8 cellular contexts compared by ENCODE assay signal in the genomic region with DNA sequence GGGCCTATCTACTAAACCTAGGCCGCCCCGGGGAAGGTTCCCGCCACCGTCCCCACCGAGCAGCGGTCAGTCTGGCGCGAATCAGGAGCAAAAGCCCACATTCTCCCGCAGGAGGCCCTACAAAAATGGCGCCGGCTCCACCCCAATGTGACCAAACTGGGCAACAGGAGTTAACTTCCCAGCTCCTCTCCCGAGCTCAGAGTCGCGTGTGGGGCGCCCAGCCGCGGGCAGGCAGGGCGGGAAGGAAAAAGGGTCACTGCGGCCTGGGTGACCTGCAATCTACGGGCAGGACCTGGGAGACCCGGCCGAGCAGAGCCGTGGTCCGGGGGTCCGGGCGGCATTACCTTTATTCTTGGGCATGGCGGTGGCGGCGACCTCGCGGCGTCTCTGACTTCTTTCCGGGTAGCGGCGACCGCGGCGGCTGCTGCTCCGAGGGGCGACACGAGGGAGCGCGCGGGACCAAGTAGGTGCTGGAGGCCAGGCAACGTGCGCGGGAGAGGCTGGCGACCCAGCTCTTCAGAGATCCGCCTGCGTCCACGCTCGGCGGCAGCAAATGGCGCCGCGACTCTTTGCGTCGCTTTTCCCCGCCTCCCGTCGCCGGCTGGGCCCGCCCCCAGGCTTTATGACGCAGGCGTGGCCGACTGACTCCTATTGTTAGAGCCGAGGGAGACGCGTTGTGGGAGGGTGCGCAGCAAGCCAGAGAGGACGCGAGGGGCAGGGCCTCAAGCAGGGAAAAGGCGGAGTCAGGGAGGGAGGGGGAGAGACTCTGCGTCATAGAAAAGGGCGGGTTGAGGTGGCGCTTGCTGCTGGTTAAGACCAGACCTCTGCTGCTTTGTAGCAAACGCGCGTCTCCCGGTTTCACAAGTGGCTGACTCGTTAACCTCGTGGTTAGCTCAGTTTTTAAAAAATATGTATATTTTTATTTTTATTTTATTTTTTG. TPM values are rescaled to one million over a fixed set of nuclear protein-coding genes. Genes with fewer than 3 reads are reported as not detected.
DNase-seq lines count a peak whose midpoint lies in the region; ATAC-seq and TF ChIP-seq lines count a peak whose summit lies in the region.

Gene EIF1AX, minus strand, starts transcription at position 558 of the 940 bp plus-strand sequence. Its CDS starts 198 bp downstream, at position 360.

- no peak within 1 kb of the TSS for H2AK5ac ChIP-seq in IMR-90 (ENCODE audit: low read depth, low read length)

- peak within 1 kb of the TSS; percentile 84; the same call in 1 of the 2 replicates for H3K14ac ChIP-seq in IMR-90 (replicated peaks; ENCODE audit: low read depth, low read length)

- H3K79me1 ChIP-seq in IMR-90 (ENCODE audit: low read depth in 1 of 2, low read length in 2 of 2): peaks cover 9% of the 10 kb centered on the region in 2 experiments

- dilution Hi-C loops in IMR-90 (cut with HindIII; ENCODE audit: low sequenced_read_pairs, unreplicated experiment): no loop called here

- intact Hi-C loops in IMR-90 (cut with micrococcal nuclease): no loop called here

- peaks cover 8% of the 10 kb centered on the region for H3K36me3 ChIP-seq in IMR-90 (ENCODE audit: control insufficient read depth, insufficient read depth, low read length)

- no peak within 1 kb of the TSS for H2BK15ac ChIP-seq in IMR-90 (ENCODE audit: low read depth, low read length)

- no peak for TF ChIP-seq RAD21 in IMR-90 (IDR thresholded peaks at IDR 0.05; ENCODE audit: low read length)

- DNase-seq in DMS 273 (lab: John Stamatoyannopoulos, UW; ENCODE audit: unreplicated experiment) (peak; percentile 100), IMR-90 (peak; percentile 99), OCI-M1 (lab: John Stamatoyannopoulos, UW) (peak; percentile 97), activated T-cell treated with anti-CD3 and anti-CD28 coated beads for 24 hours (ENCODE audit: low read depth) (peak; percentile 91), epidermal melanocyte (ENCODE audit: insufficient read length, low spot score) (peak; percentile 38)
- peak; percentile 89 to 96 for DNase-seq in stimulated activated CD8-positive, alpha-beta memory T cell treated with anti-CD3 and anti-CD28 coated beads, Interleukin-4, amount 100 ng/mL, for 1 hour (ENCODE audit: low read depth in 2 of 2, low spot score in 1 of 2)

- H2BK20ac ChIP-seq in IMR-90 (ENCODE audit: low read depth, low read length): no peak within 1 kb of the TSS

- H2AK9ac ChIP-seq in IMR-90 (replicated peaks; ENCODE audit: low read depth, low read length, poor library complexity): peak within 1 kb of the TSS; percentile 95

- H3K56ac ChIP-seq in IMR-90 (ENCODE audit: extremely low read depth, insufficient read depth, low read length): peak within 1 kb of the TSS; percentile 50

- peak within 1 kb of the TSS; percentile 67 for H4K5ac ChIP-seq in IMR-90 (ENCODE audit: low read depth, low read length)

- H3K18ac ChIP-seq in IMR-90 (ENCODE audit: low read depth, low read length): peak within 1 kb of the TSS; percentile 42; the same call in 1 of the 2 replicates

- H4K91ac ChIP-seq in IMR-90 (ENCODE audit: insufficient read depth, low read depth, low read length): no peak within 1 kb of the TSS; the same call in 1 of the 2 replicates

- peak within 1 kb of the TSS in 1 of 2 experiments; percentile 42; a peak in 1 of 4 replicates for H4K8ac ChIP-seq in IMR-90 (ENCODE audit: low read depth in 2 of 2, low read length in 2 of 2)

- H3K23ac ChIP-seq in IMR-90 (ENCODE audit: low read depth, low read length): peak within 1 kb of the TSS; percentile 79

- H2AFZ ChIP-seq in IMR-90 (replicated peaks; ENCODE audit: low read length, poor library complexity): peak within 1 kb of the TSS; percentile 97

- BruUV-seq in IMR-90 (replicated peaks; lab: Mats Ljungman, UMichigan): TSS peak; percentile 50

- no peaks in the 10 kb centered on the region for H3K9me3 ChIP-seq in IMR-90 (ENCODE audit: control insufficient read depth, insufficient read depth, low read length)
- no peaks in the 10 kb centered on the region for H3K9me3 ChIP-seq in mononuclear cell (ENCODE audit: low read depth, low read length)

- H3K27me3 ChIP-seq in IMR-90 (ENCODE audit: control insufficient read depth, insufficient read depth, low read length): no peaks in the 10 kb centered on the region
- no peaks in the 10 kb centered on the region for H3K27me3 ChIP-seq in mononuclear cell (ENCODE audit: insufficient read depth, low read length)

- peaks cover 19% of the 10 kb centered on the region for H4K20me1 ChIP-seq in IMR-90 (ENCODE audit: insufficient read depth, low read length)

- no peak within 1 kb of the TSS for H2BK120ac ChIP-seq in IMR-90 (ENCODE audit: low read depth, low read length)

- H3K27ac ChIP-seq in IMR-90 (ENCODE audit: insufficient read depth, low read length): peak within 1 kb of the TSS; percentile 63

- no peak for TF ChIP-seq CTCF in IMR-90 (conservative IDR thresholded peaks at IDR 0.05; ENCODE audit: low read depth, low read length)

- CTCF ChIA-PET in IMR-90 (lab: Yijun Ruan, JAX): interaction anchor here (0.9 kb wide), 1 partner anchor 11 kb away, joined by 3 read pairs; no protein-coding TSS in a partner anchor

- peak within 1 kb of the TSS; percentile 85 for H3K4ac ChIP-seq in IMR-90 (ENCODE audit: low read depth, low read length)

- H3K9ac ChIP-seq in IMR-90 (ENCODE audit: low read depth, low read length): peak within 1 kb of the TSS; percentile 97

- in situ Hi-C loops in IMR-90 (cut with MboI; ENCODE audit: low sequenced_read_pairs): no loop called here

- ATAC-seq in GM21528 (IDR thresholded peaks at IDR 0.05; ENCODE audit: low FRiP score, unreplicated experiment) (peak; percentile 98), IMR-90 (ENCODE audit: low read depth) (peak; percentile 99)

- H3K4me3 ChIP-seq in IMR-90 (ENCODE audit: insufficient read depth, low read depth, low read length) (peak within 1 kb of the TSS; percentile 72), mononuclear cell (ENCODE audit: low read length) (peak within 1 kb of the TSS; percentile 80)

- POLR2A ChIA-PET in IMR-90 (lab: Charles Lee; ENCODE audit: unreplicated experiment): interaction anchor here (0.6 kb wide), 1 partner anchor 1574 kb away, joined by 3 read pairs; no protein-coding TSS in a partner anchor

- H2BK5ac ChIP-seq in IMR-90 (ENCODE audit: low read depth, low read length, poor library complexity, severe bottlenecking): peak within 1 kb of the TSS; percentile 64

- TF ChIP-seq POLR2A in IMR-90 (IDR thresholded peaks at IDR 0.05; ENCODE audit: low read depth, low read length): peak; percentile 89

- peaks cover 5% of the 10 kb centered on the region; the same call in 1 of the 2 replicates for H3K9me1 ChIP-seq in IMR-90 (ENCODE audit: insufficient read depth, low read length)

- H3K4me2 ChIP-seq in IMR-90 (ENCODE audit: low read depth, low read length): peak within 1 kb of the TSS; percentile 98

- H3K4me1 ChIP-seq in IMR-90 (ENCODE audit: control insufficient read depth, insufficient read depth, low read length) (peaks cover 4% of the 10 kb centered on the region), mononuclear cell (ENCODE audit: insufficient read depth, low read length) (peaks cover 15% of the 10 kb centered on the region)

- WGBS in IMR-90 (ENCODE audit: extremely low coverage in 2 of 2, insufficient read length in 1 of 2), 2 experiments: 0% methylated on average over 15 of the region's 82 CpGs; no CpG with 5 or more reads in 1 of the 2 experiments

TF ChIP-seq in IMR-90, 13 proteins besides CTCF, POLR2A, EP300 and RAD21:
- no peak for TF ChIP-seq ELK1 (IDR thresholded peaks at IDR 0.05; ENCODE audit: borderline replicate concordance, low read depth, low read length)
- peak; percentile 94 for TF ChIP-seq MAZ (IDR thresholded peaks at IDR 0.05; ENCODE audit: borderline replicate concordance, low read depth, low read length)
- TF ChIP-seq MXI1 (IDR thresholded peaks at IDR 0.05; ENCODE audit: borderline replicate concordance, low read depth, low read length): peak; percentile 34; the same call in 1 of the 2 replicates
- TF ChIP-seq CEBPB (IDR thresholded peaks at IDR 0.05; ENCODE audit: low read depth, low read length): peak; percentile 43; the same call in 1 of the 2 replicates
TF ChIP-seq in IMR-90: peak in this region for 3.

RNA-seq across cellular contexts. Expression of gene EIF1AX, which starts in this region (rescaled TPM):
- total RNA-seq in IMR-90 (2012; rRNA removed) (12.2 and 55.5 TPM in 2 replicates), mononuclear cell (44.8 TPM)
- polyA plus RNA-seq in IMR-90 (2012; rRNA removed): 41.2 and 44.5 TPM in 2 replicates
- 5.6 and 8.1 TPM in 2 replicates for polyA plus RNA-seq in IMR-90 (2012; cell fraction: cytosol; rRNA removed)
- polyA plus RNA-seq in IMR-90 (2012; cell fraction: nucleus; rRNA removed; ENCODE audit: low replicate concordance): 2.6 and 11.1 TPM in 2 replicates

Comparison
In these comparisons a context has a peak if more than half of its experiments do, and no peak if none do; other contexts are left out.
1. Peak in every context shown above with its lines: DNase-seq, ATAC-seq, H3K4me3 ChIP-seq and H3K27ac ChIP-seq.
2. DNase-seq: peak in every context shown above with its lines; median percentile 100 in DMS 273; 99 in IMR-90; 97 in OCI-M1; 92 in stimulated activated CD8-positive, alpha-beta memory T cell treated with anti-CD3 and anti-CD28 coated beads, Interleukin-4, amount 100 ng/mL, for 1 hour; 91 in activated T-cell treated with anti-CD3 and anti-CD28 coated beads for 24 hours; 38 in epidermal melanocyte.